ENCODE assay signal across 16 cellular contexts in genomic region chr9:27391495-27391894, GRCh38.
DNase-seq lines count a peak whose midpoint lies in the region; ATAC-seq, FAIRE-seq and TF ChIP-seq lines count a peak whose summit lies in the region.
"Had no signal": no experiment of that assay in that cellular context is flagged by ENCODE, and none has a peak within 500 bp of the region (broad histone marks: within the 10 kb centered on the region; RNA-seq: fewer than 3 reads in every experiment).

No MANE protein-coding gene starts in this region.

- POLR2A ChIA-PET in SK-N-SH (lab: Yijun Ruan, JAX): no interaction called here

- no peaks in the 10 kb centered on the region for H3K79me2 ChIP-seq in SK-N-SH (ENCODE audit: insufficient read depth)

- no peaks in the 10 kb centered on the region for H3K9me3 ChIP-seq in SK-N-SH
- H3K9me3 ChIP-seq in small intestine (ENCODE audit: control insufficient read depth, low read depth): no peaks in the 10 kb centered on the region

- H3K36me3 Mint-ChIP-seq in memory B cell: no peaks in the 10 kb centered on the region
- H3K36me3 Mint-ChIP-seq: CD4-positive, alpha-beta memory T cell had no signal

- H3F3A ChIP-seq in SK-N-SH (replicated peaks; ENCODE audit: insufficient read depth): peaks cover 6% of the 10 kb centered on the region

- no peak overlapping the region for H2AFZ ChIP-seq in SK-N-SH (ENCODE audit: low read depth)

- H3K4me1 Mint-ChIP-seq in memory B cell: peaks cover 47% of the 10 kb centered on the region
- H3K4me1 Mint-ChIP-seq: CD4-positive, alpha-beta memory T cell had no signal

- TF ChIP-seq RAD21 in SK-N-SH (IDR thresholded peaks at IDR 0.05; ENCODE audit: low read length): no peak

- CTCF ChIA-PET in SK-N-SH (lab: Yijun Ruan, JAX): interaction anchor here (1.6 kb wide), 1 partner anchor 37 kb away, joined by 3 read pairs; no protein-coding TSS in a partner anchor

- ATAC-seq in SK-N-SH treated with all-trans-retinoic acid at 6 μM for 48 hours (peak; percentile 51; the same call in 2 of the 3 replicates), memory B cell (ENCODE audit: low read depth) (no peak)

- no peaks in the 10 kb centered on the region for H3K36me3 ChIP-seq in SK-N-SH (replicated peaks in 1 of 2; ENCODE audit: control insufficient read depth in 1 of 2, insufficient read depth in 2 of 2, low read length in 1 of 2)
- no peaks in the 10 kb centered on the region for H3K36me3 ChIP-seq in small intestine (ENCODE audit: control insufficient read depth in 2 of 2, insufficient read depth in 2 of 2, low read length in 2 of 2)

- no peaks in the 10 kb centered on the region for H3K9me2 ChIP-seq in SK-N-SH

- DNase-seq in SK-N-SH (no peak), dorsolateral prefrontal cortex (peak in 1 of 10 donors; percentile 53), memory B cell (ENCODE audit: low spot score in 2 of 2) (no peak), urothelium cell line (ENCODE audit: low spot score) (no peak), small intestine (no peak), GM03348 (ENCODE audit: low spot score) (no peak), NCI-H2081 (lab: John Stamatoyannopoulos, UW) (no peak)
- DNase-seq: ACHN; CD4-positive, alpha-beta memory T cell; DMS79; GOT3; H9; HFFc6 had no signal

- H3K27ac ChIP-seq in SK-N-SH (ENCODE audit: low read depth in 2 of 2, low read length in 1 of 2): no peak overlapping the region
- H3K27ac ChIP-seq in dorsolateral prefrontal cortex: peak overlapping the region in 43 of 59 donors; percentile 4 to 77 (median 48)
- no peak overlapping the region for H3K27ac ChIP-seq in small intestine (ENCODE audit: low read depth in 1 of 2, low read length in 1 of 2)
- H3K27ac ChIP-seq: C4-2B had no signal

- H3K9me3 Mint-ChIP-seq in memory B cell: no peaks in the 10 kb centered on the region
- H3K9me3 Mint-ChIP-seq: CD4-positive, alpha-beta memory T cell; H9; HFFc6 had no signal

- FAIRE-seq in urothelium cell line (lab: Jason Lieb, UNC) (peak; percentile 62), small intestine (lab: Jason Lieb, UNC) (no peak)
- FAIRE-seq: GM12892 had no signal

- H3K27me3 ChIP-seq in SK-N-SH (ENCODE audit: insufficient read depth) (no peaks in the 10 kb centered on the region), dorsolateral prefrontal cortex (no peaks in the 10 kb centered on the region), small intestine (ENCODE audit: control insufficient read depth in 2 of 2, insufficient read depth in 2 of 2, low read length in 2 of 2) (no peaks in the 10 kb centered on the region)

- H3K27ac Mint-ChIP-seq in memory B cell: peak overlapping the region; percentile 63
- H3K27ac Mint-ChIP-seq: CD4-positive, alpha-beta memory T cell; HFFc6 had no signal

- no peaks in the 10 kb centered on the region for H4K20me1 ChIP-seq in SK-N-SH (ENCODE audit: insufficient read depth)

- no peak for TF ChIP-seq EP300 in SK-N-SH (IDR thresholded peaks at IDR 0.05; ENCODE audit: borderline replicate concordance in 1 of 2, low read depth in 1 of 2, low read length in 1 of 2)

- H3K4me1 ChIP-seq in SK-N-SH (ENCODE audit: control insufficient read depth in 1 of 2, insufficient read depth in 2 of 2, low read depth in 1 of 2, low read length in 1 of 2) (peaks cover 5 to 7% of the 10 kb centered on the region in 2 experiments; a peak in 3 of 4 replicates), small intestine (ENCODE audit: control insufficient read depth in 2 of 2, insufficient read depth in 1 of 2, low read depth in 1 of 2, low read length in 1 of 2) (peaks cover 9 to 21% of the 10 kb centered on the region in 2 donors)

- TF ChIP-seq CTCF in SK-N-SH (IDR thresholded peaks at IDR 0.05) (no peak), dorsolateral prefrontal cortex (IDR thresholded peaks at IDR 0.05 in 54 of 56, conservative IDR thresholded peaks at IDR 0.05 in 2 of 56; ENCODE audit: low read depth in 1 of 56, partially characterized antibody in 56 of 56) (no peak)

- H3K9ac ChIP-seq in SK-N-SH: no peak overlapping the region

- no peak overlapping the region for H3K4me3 Mint-ChIP-seq in memory B cell
- H3K4me3 Mint-ChIP-seq: CD4-positive, alpha-beta memory T cell; H9; HFFc6 had no signal

- H3K4me2 ChIP-seq in SK-N-SH: no peak overlapping the region

- no peaks in the 10 kb centered on the region for H3K27me3 Mint-ChIP-seq in memory B cell

- 58% methylated on average over 5 of the region's 5 CpGs for WGBS in SK-N-SH (ENCODE audit: low lambda C conversion rate)
- 74 to 78% (median 77%) methylated on average over 5 of the region's 5 CpGs for WGBS in small intestine, 3 donors

- H3K4me3 ChIP-seq in SK-N-SH (ENCODE audit: low read depth in 2 of 2, low read length in 1 of 2) (no peak overlapping the region), dorsolateral prefrontal cortex (no peak overlapping the region), small intestine (ENCODE audit: low read depth in 1 of 2, low read length in 2 of 2) (no peak overlapping the region)

- intact Hi-C loops in dorsolateral prefrontal cortex (cut with DNase I): no loop called here

TF ChIP-seq in SK-N-SH treated with all-trans-retinoic acid at 6 μM for 48 hours, 23 proteins besides CTCF, POLR2A, EP300 and RAD21:
- TF ChIP-seq ISL1 (CRISPR knock-in tag; IDR thresholded peaks at IDR 0.05) (no peak), TOX (CRISPR knock-in tag; IDR thresholded peaks at IDR 0.05; ENCODE audit: borderline replicate concordance) (no peak), TSHZ2 (CRISPR knock-in tag; IDR thresholded peaks at IDR 0.05) (no peak), ZFP30 (CRISPR knock-in tag; IDR thresholded peaks at IDR 0.05) (no peak), TCF4 (CRISPR knock-in tag; IDR thresholded peaks at IDR 0.05; ENCODE audit: borderline replicate concordance) (no peak), CSDC2 (CRISPR knock-in tag; IDR thresholded peaks at IDR 0.05) (no peak)

TF ChIP-seq in SK-N-SH, 30 proteins besides CTCF, POLR2A, EP300 and RAD21:
- no peak for TF ChIP-seq RXRA (IDR thresholded peaks at IDR 0.05; ENCODE audit: borderline replicate concordance, low read depth)
- no peak for TF ChIP-seq SIN3A (IDR thresholded peaks at IDR 0.05; ENCODE audit: borderline replicate concordance, low read depth, low read length)
- no peak for TF ChIP-seq TCF12 (IDR thresholded peaks at IDR 0.05)
- TF ChIP-seq JUND (IDR thresholded peaks at IDR 0.05): no peak
- TF ChIP-seq PBX3 (IDR thresholded peaks at IDR 0.05): no peak
- no peak for TF ChIP-seq CHD2 (IDR thresholded peaks at IDR 0.05; ENCODE audit: low read length, partially characterized antibody)
- TF ChIP-seq EZH2phosphoT487 (IDR thresholded peaks at IDR 0.05; ENCODE audit: borderline replicate concordance, low read depth): no peak
- TF ChIP-seq RCOR1 (IDR thresholded peaks at IDR 0.05; ENCODE audit: low read length): no peak
- no peak for TF ChIP-seq MEF2A (IDR thresholded peaks at IDR 0.05; ENCODE audit: borderline replicate concordance, low read depth)
- no peak for TF ChIP-seq IRF3 (IDR thresholded peaks at IDR 0.05; ENCODE audit: low read depth, low read length)
- no peak for TF ChIP-seq FOXJ3 (CRISPR knock-in tag; IDR thresholded peaks at IDR 0.05)
- no peak for TF ChIP-seq ELF1 (IDR thresholded peaks at IDR 0.05)
- TF ChIP-seq YY1 (IDR thresholded peaks at IDR 0.05; ENCODE audit: low read depth): no peak
- no peak for TF ChIP-seq USF2 (IDR thresholded peaks at IDR 0.05; ENCODE audit: borderline replicate concordance, low read depth, low read length)
- TF ChIP-seq FOXM1 (IDR thresholded peaks at IDR 0.05; ENCODE audit: low read depth): no peak
- TF ChIP-seq RFX5 (IDR thresholded peaks at IDR 0.05; ENCODE audit: low read length): no peak
- no peak for TF ChIP-seq MXI1 (IDR thresholded peaks at IDR 0.05; ENCODE audit: low read depth, low read length)

Comparison
In these comparisons a context has a peak if more than half of its experiments do, and no peak if none do; other contexts are left out.
1. H3K27ac ChIP-seq: peak in dorsolateral prefrontal cortex (43 of 59); none in SK-N-SH (0 of 2) and small intestine (0 of 2).